ENCODE assay signal across 9 cellular contexts in the genomic region with DNA sequence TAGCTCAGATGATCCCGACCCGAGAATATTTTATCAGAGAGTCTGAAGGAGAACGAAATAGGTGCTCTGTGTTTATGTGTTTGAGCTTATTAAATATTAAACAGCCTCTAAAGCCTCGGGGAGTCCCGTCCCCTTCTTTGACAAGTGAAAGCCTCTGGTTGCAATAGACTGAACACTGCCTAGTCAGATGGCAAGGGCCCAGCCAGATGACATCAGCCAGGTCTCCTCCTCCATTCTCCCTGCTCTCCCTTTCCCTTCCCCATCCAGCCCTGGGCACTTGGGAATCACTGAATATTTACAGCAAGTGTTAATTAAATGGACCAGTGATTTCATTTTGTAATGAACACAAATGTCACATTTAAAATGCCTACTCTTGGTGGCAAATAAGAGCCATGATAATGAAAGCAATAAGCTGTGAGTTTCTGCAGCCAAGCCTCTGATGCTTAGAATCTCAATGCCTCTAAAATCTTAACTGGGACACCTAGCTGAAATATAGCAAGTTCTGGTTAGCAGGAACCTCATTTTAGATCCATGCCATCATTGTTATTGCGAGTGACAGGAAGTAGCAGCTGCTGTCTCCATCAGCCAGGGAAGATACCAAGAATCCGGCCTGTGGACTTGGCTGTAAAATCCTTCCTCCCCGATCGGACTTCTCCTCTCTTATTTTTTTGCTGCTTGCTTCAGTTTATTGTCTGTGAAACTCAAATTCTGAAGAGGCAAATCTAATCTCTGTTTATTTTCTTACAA.
DNase-seq lines count a peak whose midpoint lies in the region; ATAC-seq and FAIRE-seq lines count a peak whose summit lies in the region.
"Had no signal": no experiment of that assay in that cellular context is flagged by ENCODE, and none has a peak within 500 bp of the region (broad histone marks: within the 10 kb centered on the region; RNA-seq: fewer than 3 reads in every experiment).

No MANE protein-coding gene starts in this region.

- H3K9ac ChIP-seq in skeletal muscle tissue (ENCODE audit: low read depth in 1 of 3, low read length in 3 of 3): peak overlapping the region in 1 of 3 donors; percentile 60

- H3K36me3 Mint-ChIP-seq in activated CD8-positive, alpha-beta T cell treated with anti-CD3 and anti-CD28 coated beads, Interleukin-2, amount 10 ng/mL, durations not matched to agents 7 days and 5 days (ENCODE audit: low read depth): no peaks in the 10 kb centered on the region

- DNase-seq in GM19239 (ENCODE audit: insufficient read length, low spot score) (no peak), right cardiac atrium (peak; percentile 80 to 92 (median 84)), NCI-H146 treated with DMSO at 0.1 percent for 48 hours (lab: John Stamatoyannopoulos, UW; ENCODE audit: unreplicated experiment) (no peak), NK-92 (lab: John Stamatoyannopoulos, UW; ENCODE audit: unreplicated experiment) (no peak)
- no peak for DNase-seq in activated CD8-positive, alpha-beta T cell treated with anti-CD3 and anti-CD28 coated beads, Interleukin-2, amount 10 ng/mL, durations not matched to agents 7 days and 5 days

- FAIRE-seq in GM19239 (lab: Jason Lieb, UNC): peak; percentile 26

- H3K36me3 ChIP-seq in skeletal muscle tissue (ENCODE audit: control insufficient read depth in 3 of 3, insufficient read depth in 3 of 3, low read length in 3 of 3): no peaks in the 10 kb centered on the region

- ATAC-seq in activated CD8-positive, alpha-beta T cell treated with anti-CD3 and anti-CD28 coated beads, Interleukin-2, amount 10 ng/mL, durations not matched to agents 7 days and 5 days: no peak
- ATAC-seq in right cardiac atrium (peak; percentile 70 to 75), HG03025 (IDR thresholded peaks at IDR 0.05; ENCODE audit: low FRiP score, unreplicated experiment) (no peak), GM19452 (IDR thresholded peaks at IDR 0.05; ENCODE audit: unreplicated experiment) (no peak)

- H3K27me3 Mint-ChIP-seq in activated CD8-positive, alpha-beta T cell treated with anti-CD3 and anti-CD28 coated beads, Interleukin-2, amount 10 ng/mL, durations not matched to agents 7 days and 5 days (ENCODE audit: low read depth): peaks cover 2% of the 10 kb centered on the region

- H3K4me3 Mint-ChIP-seq in activated CD8-positive, alpha-beta T cell treated with anti-CD3 and anti-CD28 coated beads, Interleukin-2, amount 10 ng/mL, durations not matched to agents 7 days and 5 days: no peak overlapping the region

- H3K27ac ChIP-seq in right cardiac atrium (ENCODE audit: low read length): peak overlapping the region; percentile 44
- peak overlapping the region; percentile 62 for H3K27ac ChIP-seq in skeletal muscle tissue (ENCODE audit: low read depth, low read length)
- H3K27ac ChIP-seq: SK-N-MC had no signal

- 41% methylated on average over 9 of the region's 9 CpGs for WGBS in right cardiac atrium

- H3K4me1 ChIP-seq in right cardiac atrium (ENCODE audit: control insufficient read depth, insufficient read depth, low read length): peaks cover 11% of the 10 kb centered on the region
- peaks cover 23 to 29% (median 28%) of the 10 kb centered on the region in 3 donors for H3K4me1 ChIP-seq in skeletal muscle tissue (ENCODE audit: control insufficient read depth in 3 of 3, insufficient read depth in 3 of 3, low read length in 3 of 3)

- H3K9me3 Mint-ChIP-seq in activated CD8-positive, alpha-beta T cell treated with anti-CD3 and anti-CD28 coated beads, Interleukin-2, amount 10 ng/mL, durations not matched to agents 7 days and 5 days (ENCODE audit: insufficient read depth): no peaks in the 10 kb centered on the region

- H3K4me1 Mint-ChIP-seq in activated CD8-positive, alpha-beta T cell treated with anti-CD3 and anti-CD28 coated beads, Interleukin-2, amount 10 ng/mL, durations not matched to agents 7 days and 5 days (ENCODE audit: low read depth): peaks cover 10% of the 10 kb centered on the region

- H3K4me3 ChIP-seq in right cardiac atrium (ENCODE audit: low read length) (no peak overlapping the region), skeletal muscle tissue (ENCODE audit: low read length in 3 of 3) (peak overlapping the region in 1 of 3 donors; percentile 7)
- H3K4me3 ChIP-seq: SK-N-MC had no signal

- H3K27ac Mint-ChIP-seq in activated CD8-positive, alpha-beta T cell treated with anti-CD3 and anti-CD28 coated beads, Interleukin-2, amount 10 ng/mL, durations not matched to agents 7 days and 5 days: peak overlapping the region; percentile 95

- no peaks in the 10 kb centered on the region for H3K9me3 ChIP-seq in right cardiac atrium (ENCODE audit: control insufficient read depth, low read length)
- H3K9me3 ChIP-seq in skeletal muscle tissue (ENCODE audit: control insufficient read depth in 3 of 3, low read length in 3 of 3): no peaks in the 10 kb centered on the region

- CTCF ChIA-PET in activated CD8-positive, alpha-beta T cell treated with anti-CD3 and anti-CD28 coated beads, Interleukin-2, amount 10 ng/mL, durations not matched to agents 7 days and 5 days (lab: Charles Lee): interaction anchor here (0.6 to 1.3 kb wide), 4 partner anchors 10 to 305 kb away, joined by 3 to 7 read pairs (median 3); no protein-coding TSS in a partner anchor

- intact Hi-C loops in right cardiac atrium (cut with DNase I): loop anchor here (5.0 kb wide), 4 partner anchors 103 to 688 kb away; no protein-coding TSS in a partner anchor

- POLR2A ChIA-PET in activated CD8-positive, alpha-beta T cell treated with anti-CD3 and anti-CD28 coated beads, Interleukin-2, amount 10 ng/mL, durations not matched to agents 7 days and 5 days (lab: Charles Lee): interaction anchor here (2.8 kb wide), 1 partner anchor 396 kb away, joined by 21 read pairs; no protein-coding TSS in a partner anchor

- H3K27me3 ChIP-seq in right cardiac atrium (ENCODE audit: control insufficient read depth, insufficient read depth) (no peaks in the 10 kb centered on the region), skeletal muscle tissue (ENCODE audit: control insufficient read depth in 3 of 3, insufficient read depth in 3 of 3, low read length in 3 of 3) (no peaks in the 10 kb centered on the region)

Comparison
In these comparisons a context has a peak if more than half of its experiments do, and no peak if none do; other contexts are left out.
1. DNase-seq: peak in right cardiac atrium (3 of 3); none in GM19239 (single experiment), activated CD8-positive, alpha-beta T cell treated with anti-CD3 and anti-CD28 coated beads, Interleukin-2, amount 10 ng/mL, durations not matched to agents 7 days and 5 days (single experiment), NCI-H146 treated with DMSO at 0.1 percent for 48 hours (single experiment) and NK-92 (single experiment).
2. ATAC-seq: peak in right cardiac atrium (2 of 2); none in activated CD8-positive, alpha-beta T cell treated with anti-CD3 and anti-CD28 coated beads, Interleukin-2, amount 10 ng/mL, durations not matched to agents 7 days and 5 days (single experiment), HG03025 (single experiment) and GM19452 (single experiment).